25 cellular contexts compared by ENCODE assay signal in the genomic region with DNA sequence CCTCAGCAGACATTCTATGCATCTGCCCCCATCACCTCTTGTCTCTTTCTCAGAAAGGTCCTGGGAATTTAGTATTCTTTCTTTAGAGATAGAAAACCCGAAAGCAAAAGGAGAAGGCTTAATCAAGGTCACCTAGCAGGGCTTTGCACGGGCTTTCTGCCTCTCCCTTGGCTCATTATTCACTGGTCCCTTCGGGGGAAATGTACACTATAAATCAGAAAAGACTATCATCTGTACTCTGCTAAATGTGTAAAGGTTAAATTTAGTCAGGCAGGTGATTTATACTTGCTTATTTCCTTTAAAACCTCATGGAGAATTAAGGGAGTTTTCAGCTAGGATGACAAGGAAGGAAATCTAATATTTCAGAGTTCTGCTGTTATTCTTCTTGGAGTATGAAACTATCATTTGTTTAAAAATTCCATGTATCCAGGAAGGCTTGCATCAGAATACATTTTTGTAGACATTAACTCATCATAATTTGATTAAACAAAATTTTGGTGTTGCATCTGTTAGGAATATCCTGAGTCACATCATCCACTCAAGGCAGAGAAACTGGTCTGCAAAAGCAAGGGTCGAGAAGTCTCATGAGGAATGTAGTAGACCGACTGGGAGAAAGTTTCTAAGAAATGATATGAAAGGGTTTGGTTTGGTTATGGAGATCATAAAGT.
DNase-seq lines count a peak whose midpoint lies in the region; ATAC-seq and TF ChIP-seq lines count a peak whose summit lies in the region.
"Had no signal": no experiment of that assay in that cellular context is flagged by ENCODE, and none has a peak within 500 bp of the region (broad histone marks: within the 10 kb centered on the region; RNA-seq: fewer than 3 reads in every experiment).

No MANE protein-coding gene starts in this region.

- no CpG with 5 or more reads among the region's 5 CpGs for WGBS in IMR-90 (ENCODE audit: extremely low coverage in 2 of 2, insufficient read length in 1 of 2), 2 experiments

- peak; percentile 89 for ATAC-seq in IMR-90 (ENCODE audit: low read depth)
- ATAC-seq in HG02642 (IDR thresholded peaks at IDR 0.05; ENCODE audit: poor library complexity, unreplicated experiment): no peak
- ATAC-seq: HepG2, K562 had no signal

- in situ Hi-C loops in IMR-90 (cut with MboI; ENCODE audit: low sequenced_read_pairs): no loop called here

- H3K9ac ChIP-seq in IMR-90 (ENCODE audit: low read depth, low read length) (no peak overlapping the region), adipocyte (ENCODE audit: low read length) (no peak overlapping the region)

- H3K27ac ChIP-seq in IMR-90 (ENCODE audit: insufficient read depth, low read length) (peak overlapping the region; percentile 91; the same call in 1 of the 2 replicates), RWPE1 (no peak overlapping the region)

- H2AFZ ChIP-seq in IMR-90 (replicated peaks; ENCODE audit: low read length, poor library complexity): no peak overlapping the region

- H3K27me3 ChIP-seq in IMR-90 (ENCODE audit: control insufficient read depth, insufficient read depth, low read length) (peaks cover 7% of the 10 kb centered on the region; the same call in 1 of the 2 replicates), adipocyte (replicated peaks; ENCODE audit: control insufficient read depth, insufficient read depth, low read length) (no peaks in the 10 kb centered on the region)
- H3K27me3 ChIP-seq: BE2C had no signal

- dilution Hi-C loops in IMR-90 (cut with HindIII; ENCODE audit: low sequenced_read_pairs, unreplicated experiment): no loop called here

- H3K4me2 ChIP-seq in IMR-90 (ENCODE audit: low read depth, low read length): peak overlapping the region; percentile 45; the same call in 1 of the 2 replicates

- H2BK5ac ChIP-seq in IMR-90 (ENCODE audit: low read depth, low read length, poor library complexity, severe bottlenecking): no peak overlapping the region

- H3K36me3 Mint-ChIP-seq in osteocyte (ENCODE audit: unreplicated experiment): no peaks in the 10 kb centered on the region
- H3K36me3 Mint-ChIP-seq: CD14-positive monocyte had no signal

- H2AK5ac ChIP-seq in IMR-90 (ENCODE audit: low read depth, low read length): no peak overlapping the region

- intact Hi-C loops in IMR-90 (cut with micrococcal nuclease): loop anchor here (5.0 kb wide), 1 partner anchor 242 kb away; no protein-coding TSS in a partner anchor

- no peak overlapping the region for H3K14ac ChIP-seq in IMR-90 (replicated peaks; ENCODE audit: low read depth, low read length)

- no peak overlapping the region for H3K56ac ChIP-seq in IMR-90 (ENCODE audit: extremely low read depth, insufficient read depth, low read length)

- no peak for TF ChIP-seq POLR2A in IMR-90 (IDR thresholded peaks at IDR 0.05; ENCODE audit: low read depth, low read length)

- no TSS peak for BruUV-seq in IMR-90 (replicated peaks; lab: Mats Ljungman, UMichigan)

- peaks cover 14% of the 10 kb centered on the region for H3K4me1 Mint-ChIP-seq in osteocyte (ENCODE audit: unreplicated experiment)
- H3K4me1 Mint-ChIP-seq: CD14-positive monocyte had no signal

- H3K23ac ChIP-seq in IMR-90 (ENCODE audit: low read depth, low read length): no peak overlapping the region

- peaks cover 5% of the 10 kb centered on the region; the same call in 1 of the 2 replicates for H3K9me3 ChIP-seq in IMR-90 (ENCODE audit: control insufficient read depth, insufficient read depth, low read length)
- H3K9me3 ChIP-seq in adipocyte (ENCODE audit: control insufficient read depth, low read length): no peaks in the 10 kb centered on the region
- H3K9me3 ChIP-seq: BE2C had no signal

- no peaks in the 10 kb centered on the region for H3K79me1 ChIP-seq in IMR-90 (ENCODE audit: low read depth in 1 of 2, low read length in 2 of 2)

- H4K5ac ChIP-seq in IMR-90 (ENCODE audit: low read depth, low read length): no peak overlapping the region

- no peaks in the 10 kb centered on the region for H3K9me3 Mint-ChIP-seq in osteocyte (ENCODE audit: unreplicated experiment)
- H3K9me3 Mint-ChIP-seq: CD14-positive monocyte had no signal

- TF ChIP-seq RAD21 in IMR-90 (IDR thresholded peaks at IDR 0.05; ENCODE audit: low read length): no peak

- H3K36me3 ChIP-seq in IMR-90 (ENCODE audit: control insufficient read depth, insufficient read depth, low read length): no peaks in the 10 kb centered on the region
- H3K36me3 ChIP-seq in adipocyte (ENCODE audit: control insufficient read depth, insufficient read depth, low read length, severe bottlenecking): no peaks in the 10 kb centered on the region
- H3K36me3 ChIP-seq: BE2C had no signal

- DNase-seq in IMR-90 (peak; percentile 84), adipocyte (ENCODE audit: low read depth) (peak; percentile 71), fibroblast of peridontal ligament (ENCODE audit: extremely low read depth) (peak; percentile 82), osteocyte (ENCODE audit: extremely low spot score, unreplicated experiment) (no peak), RWPE1 (ENCODE audit: low spot score) (no peak), glomerular visceral epithelial cell (ENCODE audit: extremely low spot score) (no peak)
- DNase-seq: BE2C; DMS153; DND-41; Kasumi-1; MV-4-11; NCI-H1105; NCI-H1436 treated with DMSO at 0.1 percent for 48 hours; NCI-H1930; NCI-H2107; NCI-H524; NCI-H82; NK-92 treated with Interleukin-12 subunit alpha and Interleukin-12 subunit beta, amount 100 ng/mL, for 24 hours; RPMI8226; SHP77; SW 1271 had no signal

- CTCF ChIA-PET in IMR-90 (lab: Yijun Ruan, JAX) (no interaction called here), RWPE1 (lab: Yijun Ruan, JAX) (no interaction called here)

- H3K27ac Mint-ChIP-seq in osteocyte (ENCODE audit: unreplicated experiment): no peak overlapping the region
- H3K27ac Mint-ChIP-seq: CD14-positive monocyte had no signal

- no peak overlapping the region for H3K4ac ChIP-seq in IMR-90 (ENCODE audit: low read depth, low read length)

- H2AK9ac ChIP-seq in IMR-90 (replicated peaks; ENCODE audit: low read depth, low read length, poor library complexity): no peak overlapping the region

- no peak overlapping the region for H4K8ac ChIP-seq in IMR-90 (ENCODE audit: low read depth in 2 of 2, low read length in 2 of 2)

- no peak overlapping the region for H3K4me3 ChIP-seq in IMR-90 (ENCODE audit: insufficient read depth, low read depth, low read length)
- no peak overlapping the region for H3K4me3 ChIP-seq in adipocyte (ENCODE audit: low read length)
- H3K4me3 ChIP-seq: K562 had no signal

- H3K4me1 ChIP-seq in IMR-90 (ENCODE audit: control insufficient read depth, insufficient read depth, low read length) (peaks cover 5% of the 10 kb centered on the region), adipocyte (ENCODE audit: control insufficient read depth, insufficient read depth, low read length) (no peaks in the 10 kb centered on the region)
- H3K4me1 ChIP-seq: BE2C had no signal

- POLR2A ChIA-PET in IMR-90 (lab: Charles Lee; ENCODE audit: unreplicated experiment) (no interaction called here), RWPE1 (lab: Yijun Ruan, JAX; ENCODE audit: low non-redundant PET) (no interaction called here)

- no peak overlapping the region for H2BK120ac ChIP-seq in IMR-90 (ENCODE audit: low read depth, low read length)

- H3K27me3 Mint-ChIP-seq in osteocyte (ENCODE audit: unreplicated experiment): no peaks in the 10 kb centered on the region

- TF ChIP-seq CTCF in IMR-90 (conservative IDR thresholded peaks at IDR 0.05; ENCODE audit: low read depth, low read length): no peak
- TF ChIP-seq CTCF in osteocyte (IDR thresholded peaks at IDR 0.05): no peak
- TF ChIP-seq CTCF in RWPE1 (conservative IDR thresholded peaks at IDR 0.05; ENCODE audit: low read depth): no peak

- H4K20me1 ChIP-seq in IMR-90 (ENCODE audit: insufficient read depth, low read length): no peaks in the 10 kb centered on the region

- no peak overlapping the region for H2BK15ac ChIP-seq in IMR-90 (ENCODE audit: low read depth, low read length)

- H4K91ac ChIP-seq in IMR-90 (ENCODE audit: insufficient read depth, low read depth, low read length): no peak overlapping the region

- H2BK20ac ChIP-seq in IMR-90 (ENCODE audit: low read depth, low read length): no peak overlapping the region

- peak overlapping the region; percentile 59; the same call in 1 of the 2 replicates for H3K18ac ChIP-seq in IMR-90 (ENCODE audit: low read depth, low read length)

- H3K9me1 ChIP-seq in IMR-90 (ENCODE audit: insufficient read depth, low read length): no peaks in the 10 kb centered on the region

- no peak overlapping the region for H3K4me3 Mint-ChIP-seq in osteocyte (ENCODE audit: unreplicated experiment)
- H3K4me3 Mint-ChIP-seq: CD14-positive monocyte had no signal

TF ChIP-seq in IMR-90, 13 proteins besides CTCF, POLR2A, EP300 and RAD21 (continues in another document):
- TF ChIP-seq CEBPB (IDR thresholded peaks at IDR 0.05; ENCODE audit: low read depth, low read length) (peak; percentile 68), FOS (IDR thresholded peaks at IDR 0.05; ENCODE audit: low read depth, low read length) (0 out of 2 replicates have a peak, but pooled peaks have one; percentile 9), BHLHE40 (IDR thresholded peaks at IDR 0.05; ENCODE audit: low read depth, low read length) (no peak), CHD1 (IDR thresholded peaks at IDR 0.05; ENCODE audit: low read depth, low read length) (no peak), RCOR1 (IDR thresholded peaks at IDR 0.05; ENCODE audit: insufficient replicate concordance, low read length) (no peak), NFE2L2 (IDR thresholded peaks at IDR 0.05; ENCODE audit: low read depth, low read length) (0 out of 2 replicates have a peak, but pooled peaks have one; percentile 20), MXI1 (IDR thresholded peaks at IDR 0.05; ENCODE audit: borderline replicate concordance, low read depth, low read length) (no peak), MAZ (IDR thresholded peaks at IDR 0.05; ENCODE audit: borderline replicate concordance, low read depth, low read length) (no peak), SMC3 (IDR thresholded peaks at IDR 0.05; ENCODE audit: low read depth, low read length) (no peak)
- TF ChIP-seq, protein P1, sequence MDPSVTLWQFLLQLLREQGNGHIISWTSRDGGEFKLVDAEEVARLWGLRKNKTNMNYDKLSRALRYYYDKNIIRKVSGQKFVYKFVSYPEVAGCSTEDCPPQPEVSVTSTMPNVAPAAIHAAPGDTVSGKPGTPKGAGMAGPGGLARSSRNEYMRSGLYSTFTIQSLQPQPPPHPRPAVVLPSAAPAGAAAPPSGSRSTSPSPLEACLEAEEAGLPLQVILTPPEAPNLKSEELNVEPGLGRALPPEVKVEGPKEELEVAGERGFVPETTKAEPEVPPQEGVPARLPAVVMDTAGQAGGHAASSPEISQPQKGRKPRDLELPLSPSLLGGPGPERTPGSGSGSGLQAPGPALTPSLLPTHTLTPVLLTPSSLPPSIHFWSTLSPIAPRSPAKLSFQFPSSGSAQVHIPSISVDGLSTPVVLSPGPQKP (IDR thresholded peaks at IDR 0.05; ENCODE audit: borderline replicate concordance, low read depth, low read length): no peak

Comparison
In these comparisons a context has a peak if more than half of its experiments do, and no peak if none do; other contexts are left out.
1. DNase-seq: peak in IMR-90 (single experiment), adipocyte (single experiment) and fibroblast of peridontal ligament (single experiment); none in osteocyte (single experiment), RWPE1 (single experiment) and glomerular visceral epithelial cell (single experiment).